Comparison of ENCODE assay signal across 15 cellular contexts in genomic region chr4:151887816-151888180, GRCh38.
A peak's percentile ranks its signal among the peaks of the same experiment; 100 is the strongest.
DNase-seq lines count a peak whose midpoint lies in the region; ATAC-seq, FAIRE-seq and TF ChIP-seq lines count a peak whose summit lies in the region.
"Had no signal": no experiment of that assay in that cellular context is flagged by ENCODE, and none has a peak within 500 bp of the region (broad histone marks: within the 10 kb centered on the region; RNA-seq: fewer than 3 reads in every experiment).

No MANE protein-coding gene starts in this region.

- no peaks in the 10 kb centered on the region for H3K4me1 Mint-ChIP-seq in activated B cell treated with CpG ODN at 0.5 μM for 24 hours
- no peaks in the 10 kb centered on the region for H3K4me1 Mint-ChIP-seq in Caco-2 (ENCODE audit: low read depth, unreplicated experiment)
- peaks cover 14% of the 10 kb centered on the region for H3K4me1 Mint-ChIP-seq in CD4-positive, alpha-beta T cell (ENCODE audit: low read depth)

- TF ChIP-seq CTCF in activated B cell treated with CpG ODN at 0.5 μM for 24 hours (IDR thresholded peaks at IDR 0.05) = no peak
- TF ChIP-seq CTCF in Caco-2 (IDR thresholded peaks at IDR 0.05; ENCODE audit: insufficient read depth in 1 of 2, low read depth in 1 of 2, low read length in 1 of 2, severe bottlenecking in 1 of 2, unreplicated experiment in 1 of 2) = no peak
- TF ChIP-seq CTCF in CD4-positive, alpha-beta T cell (IDR thresholded peaks at IDR 0.05) = no peak
- no peak for TF ChIP-seq CTCF in PC-3 (conservative IDR thresholded peaks at IDR 0.05; ENCODE audit: low read depth, low read length)

- H3K4me2 ChIP-seq in PC-3 (ENCODE audit: low read length) = no peak overlapping the region

- CTCF ChIA-PET in activated B cell treated with CpG ODN at 0.5 μM for 24 hours (lab: Charles Lee) = no interaction called here
- CTCF ChIA-PET in Caco-2 (lab: Charles Lee) = no interaction called here
- CTCF ChIA-PET in CD4-positive, alpha-beta T cell (lab: Charles Lee) = no interaction called here
- CTCF ChIA-PET in PC-3 (lab: Charles Lee) = no interaction called here

- no peaks in the 10 kb centered on the region for H3K4me1 ChIP-seq in Caco-2
- H3K4me1 ChIP-seq in PC-3 (ENCODE audit: insufficient read depth, low read length) = no peaks in the 10 kb centered on the region
- H3K4me1 ChIP-seq: right lobe of liver had no signal

- H3K27ac Mint-ChIP-seq in activated B cell treated with CpG ODN at 0.5 μM for 24 hours = peak overlapping the region; percentile 42
- H3K27ac Mint-ChIP-seq in Caco-2 (ENCODE audit: unreplicated experiment) = no peak overlapping the region
- H3K27ac Mint-ChIP-seq in CD4-positive, alpha-beta T cell = no peak overlapping the region
- H3K27ac Mint-ChIP-seq: activated CD8-positive, alpha-beta T cell treated with anti-CD3 and anti-CD28 coated beads for 36 hours; CD4-positive, CD25-positive, alpha-beta regulatory T cell had no signal

- DNase-seq in activated B cell treated with CpG ODN at 0.5 μM for 24 hours (no peak), GM19239 (ENCODE audit: insufficient read length, low spot score) (no peak), Caco-2 (no peak), PC-3 (no peak)
- DNase-seq in CD4-positive, alpha-beta T cell = no peak
- DNase-seq: activated CD8-positive, alpha-beta T cell treated with anti-CD3 and anti-CD28 coated beads for 36 hours; aorta; CD4-positive, CD25-positive, alpha-beta regulatory T cell; NCI-H526; right lobe of liver had no signal

- H3K36me3 Mint-ChIP-seq in activated B cell treated with CpG ODN at 0.5 μM for 24 hours (ENCODE audit: low read depth) (no peaks in the 10 kb centered on the region), Caco-2 (ENCODE audit: insufficient read depth, unreplicated experiment) (no peaks in the 10 kb centered on the region)
- no peaks in the 10 kb centered on the region for H3K36me3 Mint-ChIP-seq in CD4-positive, alpha-beta T cell (ENCODE audit: low read depth)
- H3K36me3 Mint-ChIP-seq: CD4-positive, CD25-positive, alpha-beta regulatory T cell had no signal

- H3K9me3 ChIP-seq in Caco-2 (no peaks in the 10 kb centered on the region), PC-3 (ENCODE audit: low read length) (no peaks in the 10 kb centered on the region)
- H3K9me3 ChIP-seq in CD4-positive, alpha-beta T cell (ENCODE audit: control insufficient read depth, low read length) = no peaks in the 10 kb centered on the region
- H3K9me3 ChIP-seq: MG63, right lobe of liver had no signal

- no peaks in the 10 kb centered on the region for H3F3A ChIP-seq in PC-3 (ENCODE audit: low read length, unreplicated experiment)

- H3K9ac ChIP-seq in PC-3 (ENCODE audit: low read length) = no peak overlapping the region

- H3K27me3 ChIP-seq in Caco-2 (replicated peaks; ENCODE audit: control insufficient read depth, insufficient read depth, low read length) = no peaks in the 10 kb centered on the region
- H3K27me3 ChIP-seq in CD4-positive, alpha-beta T cell (ENCODE audit: control insufficient read depth, insufficient read depth, low read length) = no peaks in the 10 kb centered on the region
- no peaks in the 10 kb centered on the region for H3K27me3 ChIP-seq in PC-3 (ENCODE audit: low read length)
- H3K27me3 ChIP-seq: MG63, right lobe of liver had no signal

- H3K9me2 ChIP-seq in PC-3 (replicated peaks; ENCODE audit: low read length) = no peaks in the 10 kb centered on the region

- ATAC-seq in GM18519 (IDR thresholded peaks at IDR 0.05; ENCODE audit: low FRiP score, unreplicated experiment) = peak; percentile 18
- ATAC-seq in GM21367 (IDR thresholded peaks at IDR 0.05; ENCODE audit: unreplicated experiment) = peak; percentile 21
- peak; percentile 24 for ATAC-seq in HG02973 (IDR thresholded peaks at IDR 0.05; ENCODE audit: unreplicated experiment)
- peak; percentile 25 for ATAC-seq in activated B cell treated with CpG ODN at 0.5 μM for 24 hours (ENCODE audit: low read depth)
- ATAC-seq in CD4-positive, alpha-beta T cell (ENCODE audit: poor library complexity) = no peak
- ATAC-seq in PC-3 = no peak

- H3K4me3 ChIP-seq in Caco-2 (ENCODE audit: low read depth, low read length) (no peak overlapping the region), PC-3 (ENCODE audit: low read length) (no peak overlapping the region)
- H3K4me3 ChIP-seq: MG63, right lobe of liver had no signal

- POLR2A ChIA-PET in activated B cell treated with CpG ODN at 0.5 μM for 24 hours (lab: Charles Lee) (no interaction called here), Caco-2 (lab: Charles Lee) (no interaction called here), PC-3 (lab: Charles Lee; ENCODE audit: unreplicated experiment) (no interaction called here)
- POLR2A ChIA-PET in CD4-positive, alpha-beta T cell (lab: Charles Lee) = no interaction called here

- H4K20me1 ChIP-seq in PC-3 (ENCODE audit: low read length) = no peaks in the 10 kb centered on the region

- H3K9me3 Mint-ChIP-seq in activated B cell treated with CpG ODN at 0.5 μM for 24 hours (peaks cover 2% of the 10 kb centered on the region), Caco-2 (ENCODE audit: unreplicated experiment) (no peaks in the 10 kb centered on the region)
- no peaks in the 10 kb centered on the region for H3K9me3 Mint-ChIP-seq in CD4-positive, alpha-beta T cell
- H3K9me3 Mint-ChIP-seq: activated CD8-positive, alpha-beta T cell treated with anti-CD3 and anti-CD28 coated beads for 36 hours had no signal

- BruUV-seq in Caco-2 (replicated peaks; lab: Mats Ljungman, UMichigan) = no TSS peak
- no TSS peak for BruUV-seq in PC-3 (replicated peaks; lab: Mats Ljungman, UMichigan)

- H3K4me3 Mint-ChIP-seq in activated B cell treated with CpG ODN at 0.5 μM for 24 hours (no peak overlapping the region), Caco-2 (ENCODE audit: unreplicated experiment) (no peak overlapping the region)
- H3K4me3 Mint-ChIP-seq in CD4-positive, alpha-beta T cell = no peak overlapping the region
- H3K4me3 Mint-ChIP-seq: activated CD8-positive, alpha-beta T cell treated with anti-CD3 and anti-CD28 coated beads for 36 hours; CD4-positive, CD25-positive, alpha-beta regulatory T cell had no signal

- intact Hi-C loops in activated B cell treated with CpG ODN at 0.5 μM for 24 hours (cut with micrococcal nuclease) (no loop called here), Caco-2 (cut with micrococcal nuclease; ENCODE audit: unreplicated experiment) (no loop called here), PC-3 (cut with micrococcal nuclease) (no loop called here)
- intact Hi-C loops in CD4-positive, alpha-beta T cell (cut with DNase I, micrococcal nuclease) = no loop called here

- H2AFZ ChIP-seq in PC-3 (ENCODE audit: low read length) = no peak overlapping the region

- H3K36me3 ChIP-seq in Caco-2 (ENCODE audit: control insufficient read depth, insufficient read depth, low read length) (no peaks in the 10 kb centered on the region), PC-3 (ENCODE audit: low read depth, low read length) (no peaks in the 10 kb centered on the region)
- H3K36me3 ChIP-seq: MG63, right lobe of liver had no signal

- no peaks in the 10 kb centered on the region for H3K79me2 ChIP-seq in PC-3 (ENCODE audit: low read length)

- no peak overlapping the region for H3K27ac ChIP-seq in CD4-positive, alpha-beta T cell (ENCODE audit: low read depth, low read length)
- H3K27ac ChIP-seq in PC-3 (ENCODE audit: low read length) = no peak overlapping the region
- H3K27ac ChIP-seq: HL-60, right lobe of liver had no signal

- no peak for FAIRE-seq in GM19239 (lab: Jason Lieb, UNC)

- H3K27me3 Mint-ChIP-seq in activated B cell treated with CpG ODN at 0.5 μM for 24 hours (no peaks in the 10 kb centered on the region), Caco-2 (ENCODE audit: insufficient read depth, unreplicated experiment) (no peaks in the 10 kb centered on the region)
- H3K27me3 Mint-ChIP-seq in CD4-positive, alpha-beta T cell = no peaks in the 10 kb centered on the region
- H3K27me3 Mint-ChIP-seq: activated CD8-positive, alpha-beta T cell treated with anti-CD3 and anti-CD28 coated beads for 36 hours had no signal

Comparison
In these comparisons a context has a peak if more than half of its experiments do, and no peak if none do; other contexts are left out.
1. ATAC-seq: peak in GM18519 (single experiment), GM21367 (single experiment), HG02973 (single experiment) and activated B cell treated with CpG ODN at 0.5 μM for 24 hours (single experiment); none in CD4-positive, alpha-beta T cell (single experiment) and PC-3 (single experiment).